8 cellular contexts compared by ENCODE assay signal in the genomic region with DNA sequence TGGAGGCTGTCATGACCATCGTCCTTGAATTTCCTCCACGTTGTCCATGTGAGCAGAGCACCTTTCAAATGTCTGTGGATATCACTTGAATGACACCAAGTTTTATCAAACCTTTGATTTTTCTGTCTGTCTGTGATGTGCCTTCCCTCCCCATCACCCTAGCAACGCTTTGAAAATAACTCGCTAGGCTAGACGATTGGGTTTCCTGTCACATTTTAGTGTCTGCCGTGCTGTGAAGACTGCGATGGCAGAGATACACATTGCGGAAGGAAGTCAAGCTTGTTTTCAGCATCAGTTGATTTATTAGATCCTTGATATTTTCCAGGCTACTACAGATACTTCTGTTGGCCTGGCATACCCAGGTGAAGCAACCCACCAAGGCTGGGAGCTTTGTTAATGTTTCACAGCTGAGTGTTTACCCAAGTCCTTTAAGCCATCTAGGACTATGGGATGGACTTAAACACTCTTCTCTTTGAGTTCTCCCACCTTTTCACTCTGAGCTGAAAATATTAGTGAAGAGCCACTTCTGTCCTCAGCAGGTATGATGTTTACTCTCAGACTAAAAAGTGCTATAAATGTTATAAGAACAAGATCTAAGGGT.
A peak's percentile ranks its signal among the peaks of the same experiment; 100 is the strongest.
DNase-seq lines count a peak whose midpoint lies in the region; ATAC-seq and TF ChIP-seq lines count a peak whose summit lies in the region.

No MANE protein-coding gene starts in this region.

- H2AFZ ChIP-seq in SU-DHL-6 (ENCODE audit: low read depth, low read length, severe bottlenecking) = peak overlapping the region; percentile 43

- no peaks in the 10 kb centered on the region for H3K9me3 ChIP-seq in SU-DHL-6 (ENCODE audit: insufficient read depth, low read length)

- peak; percentile 54 for DNase-seq in activated naive CD8-positive, alpha-beta T cell treated with anti-CD3 and anti-CD28 coated beads for 36 hours
- peak; percentile 28 to 52 (median 36) for DNase-seq in stimulated activated CD4-positive, alpha-beta T cell treated with anti-CD3 and anti-CD28 coated beads, TNF-alpha, amount 100 ng/mL, for 24 hours (ENCODE audit: low read depth in 3 of 3)
- DNase-seq in NCI-H2227 (lab: John Stamatoyannopoulos, UW; ENCODE audit: unreplicated experiment) = no peak
- no peak for DNase-seq in ecto neural progenitor cell (ENCODE audit: low spot score)
- DNase-seq in DMS114 treated with DMSO at 0.1 percent for 48 hours (lab: John Stamatoyannopoulos, UW; ENCODE audit: unreplicated experiment) = no peak

- TF ChIP-seq CTCF in SU-DHL-6 (IDR thresholded peaks at IDR 0.05; ENCODE audit: insufficient read depth, low read length, poor library complexity, severe bottlenecking) = no peak

- no peaks in the 10 kb centered on the region for H4K20me1 ChIP-seq in SU-DHL-6 (ENCODE audit: low read depth, low read length)

- peak overlapping the region; percentile 89 for H3K27ac Mint-ChIP-seq in activated naive CD8-positive, alpha-beta T cell treated with anti-CD3 and anti-CD28 coated beads for 36 hours

- H3K9me2 ChIP-seq in SU-DHL-6 (replicated peaks; ENCODE audit: insufficient read depth, low read length) = no peaks in the 10 kb centered on the region

- ATAC-seq in GM21528 (IDR thresholded peaks at IDR 0.05; ENCODE audit: low FRiP score, unreplicated experiment) = peak; percentile 34
- ATAC-seq in HG02678 (IDR thresholded peaks at IDR 0.05; ENCODE audit: unreplicated experiment) = no peak

- no peak overlapping the region for H3K9ac ChIP-seq in SU-DHL-6 (ENCODE audit: low read length)

- H3K27me3 ChIP-seq in SU-DHL-6 (ENCODE audit: low read length) = no peaks in the 10 kb centered on the region

- H3K4me1 Mint-ChIP-seq in activated naive CD8-positive, alpha-beta T cell treated with anti-CD3 and anti-CD28 coated beads for 36 hours = peaks cover 69% of the 10 kb centered on the region

- H3K79me2 ChIP-seq in SU-DHL-6 (ENCODE audit: insufficient read depth, low read length) = no peaks in the 10 kb centered on the region

- H3F3A ChIP-seq in SU-DHL-6 (ENCODE audit: insufficient read depth) = no peaks in the 10 kb centered on the region

- H3K9me3 Mint-ChIP-seq in activated naive CD8-positive, alpha-beta T cell treated with anti-CD3 and anti-CD28 coated beads for 36 hours = peaks cover 15% of the 10 kb centered on the region

- no peak overlapping the region for H3K4me2 ChIP-seq in SU-DHL-6 (ENCODE audit: low read depth, low read length, poor library complexity, severe bottlenecking)

- H3K27ac ChIP-seq in SU-DHL-6 (ENCODE audit: low read depth, low read length) = no peak overlapping the region

- H3K36me3 ChIP-seq in SU-DHL-6 (ENCODE audit: low read length) = no peaks in the 10 kb centered on the region

- H3K4me3 Mint-ChIP-seq in activated naive CD8-positive, alpha-beta T cell treated with anti-CD3 and anti-CD28 coated beads for 36 hours = peak overlapping the region; percentile 71

- no peak overlapping the region for H3K4me3 ChIP-seq in SU-DHL-6 (ENCODE audit: insufficient read depth, low read length, poor library complexity, severe bottlenecking)

- peaks cover 31% of the 10 kb centered on the region for H3K36me3 Mint-ChIP-seq in activated naive CD8-positive, alpha-beta T cell treated with anti-CD3 and anti-CD28 coated beads for 36 hours

- H3K27me3 Mint-ChIP-seq in activated naive CD8-positive, alpha-beta T cell treated with anti-CD3 and anti-CD28 coated beads for 36 hours = no peaks in the 10 kb centered on the region

Comparison
In these comparisons a context has a peak if more than half of its experiments do, and no peak if none do; other contexts are left out.
1. DNase-seq: peak in activated naive CD8-positive, alpha-beta T cell treated with anti-CD3 and anti-CD28 coated beads for 36 hours (single experiment) and stimulated activated CD4-positive, alpha-beta T cell treated with anti-CD3 and anti-CD28 coated beads, TNF-alpha, amount 100 ng/mL, for 24 hours (3 of 3); none in NCI-H2227 (single experiment), ecto neural progenitor cell (single experiment) and DMS114 treated with DMSO at 0.1 percent for 48 hours (single experiment).